3 cellular contexts compared by ENCODE assay signal in genomic region chr11:115654792-115655191, GRCh38.
"Had no signal": no experiment of that assay in that cellular context is flagged by ENCODE, and none has a peak within 500 bp of the region (broad histone marks: within the 10 kb centered on the region; RNA-seq: fewer than 3 reads in every experiment).

No MANE protein-coding gene starts in this region.

- ATAC-seq: GM12878 had no signal

- H3K4me3 ChIP-seq: GM12878 had no signal

- DNase-seq: GDM1, GF-D8 had no signal
